6 cellular contexts compared by ENCODE assay signal in genomic region chr15:80815076-80815475, GRCh38. TPM values are rescaled to one million over a fixed set of nuclear protein-coding genes. Genes with fewer than 3 reads are reported as not detected.
"Had no signal": no experiment of that assay in that cellular context is flagged by ENCODE, and none has a peak within 500 bp of the region (broad histone marks: within the 10 kb centered on the region; RNA-seq: fewer than 3 reads in every experiment).

No MANE protein-coding gene starts in this region.

- H3K27ac ChIP-seq: HL-60 had no signal

- H2AFZ ChIP-seq: GM23338 had no signal

- H3K4me3 Mint-ChIP-seq: GM23338, H9 had no signal

- DNase-seq: H9, HCEC 1CT, IMR-90 had no signal

- ATAC-seq: GM23338, K562 had no signal

- H3K4me2 ChIP-seq: GM23338 had no signal

- H3K9me3 Mint-ChIP-seq: GM23338, H9 had no signal

- H3K27ac Mint-ChIP-seq: GM23338, H9 had no signal

- H3K4me3 ChIP-seq: GM23338, K562 had no signal

RNA-seq across cellular contexts. Expression of gene CEMIP, which starts 35.9 kb away (rescaled TPM):
- polyA plus RNA-seq: K562 had no signal
